Comparison of ENCODE assay signal across 8 cellular contexts in the genomic region with DNA sequence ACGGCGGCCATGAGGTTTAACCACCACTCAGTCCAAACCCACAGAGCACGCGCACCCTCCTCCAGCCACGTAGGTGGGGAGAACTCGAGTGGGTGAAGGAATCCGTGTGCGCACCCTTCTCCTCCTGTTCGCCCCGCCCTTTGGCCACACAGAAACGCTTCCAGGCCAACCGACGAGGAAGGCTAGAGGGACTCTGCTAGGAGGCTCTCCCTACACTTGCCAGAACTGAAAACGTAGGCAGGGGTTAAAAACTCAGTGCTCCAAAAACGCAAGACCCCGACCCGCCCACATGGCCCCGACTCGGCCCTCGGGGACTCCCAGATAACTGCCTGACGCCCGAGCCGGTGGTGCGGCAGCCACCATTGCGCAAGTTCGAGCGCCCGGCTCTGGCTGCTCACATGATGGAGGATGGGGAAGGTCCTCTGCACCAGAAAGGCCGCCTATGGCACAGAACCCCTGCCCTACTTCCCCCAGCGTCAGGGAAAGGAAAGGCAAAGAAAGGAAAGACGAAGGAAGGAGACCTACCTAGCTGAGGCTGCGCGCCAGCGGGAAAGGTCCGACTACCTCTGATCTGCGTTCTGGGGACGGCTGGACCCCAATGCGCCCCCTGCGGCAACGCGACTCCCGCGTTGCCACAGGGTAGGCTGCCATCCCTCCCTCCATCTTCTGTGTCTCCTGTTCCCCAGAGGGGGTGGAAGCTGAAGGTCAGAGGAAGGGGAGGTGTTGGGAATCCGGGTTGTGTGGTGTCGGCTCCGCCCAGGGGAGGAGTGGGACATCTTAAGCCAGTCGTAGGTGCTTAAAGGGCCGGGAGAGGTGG.
A peak's percentile ranks its signal among the peaks of the same experiment; 100 is the strongest.
DNase-seq lines count a peak whose midpoint lies in the region; ATAC-seq and TF ChIP-seq lines count a peak whose summit lies in the region.

No MANE protein-coding gene starts in this region.

- TF ChIP-seq CTCF in KMS-11 (conservative IDR thresholded peaks at IDR 0.05; ENCODE audit: low read depth, low read length) (no peak), omental fat pad (IDR thresholded peaks at IDR 0.05) (no peak), A673 (conservative IDR thresholded peaks at IDR 0.05; ENCODE audit: low read depth, low read length) (no peak)

- peak; percentile 79 for ATAC-seq in GM21529 (IDR thresholded peaks at IDR 0.05; ENCODE audit: unreplicated experiment)
- peak; percentile 80 for ATAC-seq in omental fat pad (ENCODE audit: low FRiP score)

- H3K27me3 ChIP-seq in KMS-11 (ENCODE audit: insufficient read depth, low read depth) (no peaks in the 10 kb centered on the region), A673 (replicated peaks; ENCODE audit: insufficient read depth, low read depth, low read length, poor library complexity) (peaks cover 48% of the 10 kb centered on the region)

- H3K4me1 ChIP-seq in KMS-11 (ENCODE audit: low read depth, poor library complexity, severe bottlenecking) (no peaks in the 10 kb centered on the region), A673 (ENCODE audit: insufficient read depth, low read length, poor library complexity, severe bottlenecking) (no peaks in the 10 kb centered on the region)

- POLR2A ChIA-PET in A673 (lab: Charles Lee; ENCODE audit: low non-redundant PET) = no interaction called here

- DNase-seq in Caki2 (ENCODE audit: low read depth) (peak; percentile 68), SK-MEL-5 (ENCODE audit: low read depth, low spot score) (peak; percentile 78), foreskin melanocyte (peak; percentile 1), omental fat pad (ENCODE audit: low spot score) (no peak), A673 (ENCODE audit: low spot score) (no peak), OCI-M2 (lab: John Stamatoyannopoulos, UW; ENCODE audit: unreplicated experiment) (no peak)

- in situ Hi-C loops in Caki2 (cut with HindIII; ENCODE audit: low pct_unique_long_range_greater_than_20kb, low sequenced_read_pairs) = no loop called here
- in situ Hi-C loops in SK-MEL-5 (cut with HindIII; ENCODE audit: low pct_unique_long_range_greater_than_20kb, low sequenced_read_pairs) = no loop called here

- CTCF ChIA-PET in A673 (lab: Charles Lee) = no interaction called here

- H3K4me3 ChIP-seq in KMS-11 (IDR thresholded peaks at IDR 0.05; ENCODE audit: insufficient read depth, low read depth, low read length) = no peak overlapping the region
- no peak overlapping the region for H3K4me3 ChIP-seq in A673 (ENCODE audit: low read depth, low read length, poor library complexity, severe bottlenecking)

- H3K9ac ChIP-seq in KMS-11 = peak overlapping the region; percentile 67; the same call in 1 of the 2 replicates

- intact Hi-C loops in A673 (cut with micrococcal nuclease; ENCODE audit: unreplicated experiment) = no loop called here

- no TSS peak for BruUV-seq in A673 (replicated peaks; lab: Mats Ljungman, UMichigan)

- H3K4me2 ChIP-seq in KMS-11 = peak overlapping the region; percentile 84

- H4K20me1 ChIP-seq in KMS-11 (ENCODE audit: insufficient read depth) = no peaks in the 10 kb centered on the region

- peak overlapping the region; percentile 47; the same call in 1 of the 2 replicates for H3K27ac ChIP-seq in KMS-11
- no peak overlapping the region for H3K27ac ChIP-seq in A673 (ENCODE audit: low read depth, low read length, poor library complexity, severe bottlenecking)

- H3K9me3 ChIP-seq in A673 (ENCODE audit: low read depth, low read length, poor library complexity, severe bottlenecking) = no peaks in the 10 kb centered on the region

- H3K79me2 ChIP-seq in KMS-11 (ENCODE audit: insufficient read depth, low read depth) = peaks cover 11% of the 10 kb centered on the region; the same call in 1 of the 2 replicates

- H3K36me3 ChIP-seq in KMS-11 (ENCODE audit: insufficient read depth) (no peaks in the 10 kb centered on the region), A673 (ENCODE audit: insufficient read depth, low read length, poor library complexity, severe bottlenecking) (no peaks in the 10 kb centered on the region)

- peak overlapping the region; percentile 82 for H2AFZ ChIP-seq in KMS-11 (ENCODE audit: low read depth)

Comparison
In these comparisons a context has a peak if more than half of its experiments do, and no peak if none do; other contexts are left out.
1. DNase-seq: peak in Caki2 (single experiment), SK-MEL-5 (single experiment) and foreskin melanocyte (single experiment); none in omental fat pad (single experiment), A673 (single experiment) and OCI-M2 (single experiment).